Comparison of ENCODE assay signal across 26 cellular contexts in genomic region chr7:84161398-84161797, GRCh38.
"Had no signal": no experiment of that assay in that cellular context is flagged by ENCODE, and none has a peak within 500 bp of the region (broad histone marks: within the 10 kb centered on the region; RNA-seq: fewer than 3 reads in every experiment).

No MANE protein-coding gene starts in this region.

- H3K9ac ChIP-seq: neural progenitor cell had no signal

- H3K4me1 Mint-ChIP-seq: central memory CD8-positive, alpha-beta T cell had no signal

- FAIRE-seq: bronchial epithelial cell, islet of Langerhans had no signal

- H3K27me3 ChIP-seq: neural progenitor cell, right lobe of liver, uterus had no signal

- H3K27me3 Mint-ChIP-seq: activated naive CD8-positive, alpha-beta T cell; central memory CD8-positive, alpha-beta T cell; dendritic cell treated with granulocyte-macrophage colony-stimulating factor and Interleukin-4, amounts not matched to agents 40 ng/mL and 50 ng/mL, for 4 days; naive thymus-derived CD4-positive, alpha-beta T cell; type B pancreatic cell had no signal

- ATAC-seq: activated CD4-positive, CD25-positive, alpha-beta regulatory T cell treated with anti-CD3 and anti-CD28 coated beads, Interleukin-2, amount 50 U/mL, for 24 hours; esophagus mucosa; left cardiac atrium; naive thymus-derived CD4-positive, alpha-beta T cell; right lobe of liver; stimulated activated naive CD8-positive, alpha-beta T cell treated with anti-CD3 and anti-CD28 coated beads, Interleukin-15, Interleukin-2, amounts not matched to agents 100 U/mL and 50 U/mL, for 24 hours had no signal

- DNase-seq: activated CD4-positive, alpha-beta T cell treated with anti-CD3 and anti-CD28 coated beads for 48 hours; activated CD4-positive, alpha-beta T cell treated with anti-CD3 and anti-CD28 coated beads, Interleukin-2, amount 50 U/mL, for 48 hours; activated CD8-positive, alpha-beta memory T cell treated with anti-CD3 and anti-CD28 coated beads for 24 hours; activated effector memory CD4-positive, alpha-beta T cell treated with Interleukin-2 at 50 U/mL for 16 hours; activated naive CD4-positive, alpha-beta T cell treated with Interleukin-2 at 50 U/mL for 16 hours; endodermal cell; foreskin melanocyte; left cardiac atrium; mammary epithelial cell; naive thymus-derived CD4-positive, alpha-beta T cell; right lobe of liver; stimulated activated CD4-positive, alpha-beta T cell treated with anti-CD3 and anti-CD28 coated beads, Interleukin-12 subunit alpha, Interleukin-12 subunit beta, amount 100 ng/mL, for 4 hours; stimulated activated CD4-positive, alpha-beta T cell treated with anti-CD3 and anti-CD28 coated beads, Interleukin-4, amount 100 ng/mL, for 1 hour; stimulated activated naive CD8-positive, alpha-beta T cell treated with anti-CD3 and anti-CD28 coated beads, Interleukin-15, Interleukin-2, amounts not matched to agents 100 U/mL and 50 U/mL, for 24 hours; uterus had no signal

- H3K4me3 Mint-ChIP-seq: activated naive CD8-positive, alpha-beta T cell; central memory CD8-positive, alpha-beta T cell; dendritic cell treated with granulocyte-macrophage colony-stimulating factor and Interleukin-4, amounts not matched to agents 40 ng/mL and 50 ng/mL, for 4 days; endodermal cell; naive thymus-derived CD4-positive, alpha-beta T cell; neural progenitor cell; type B pancreatic cell had no signal

- H3K9me3 Mint-ChIP-seq: dendritic cell treated with granulocyte-macrophage colony-stimulating factor and Interleukin-4, amounts not matched to agents 40 ng/mL and 50 ng/mL, for 4 days; endodermal cell; naive thymus-derived CD4-positive, alpha-beta T cell; type B pancreatic cell had no signal

- H3K36me3 Mint-ChIP-seq: type B pancreatic cell had no signal

- H3K9me3 ChIP-seq: right lobe of liver, uterus had no signal

- H3K27ac Mint-ChIP-seq: activated naive CD8-positive, alpha-beta T cell; dendritic cell treated with granulocyte-macrophage colony-stimulating factor and Interleukin-4, amounts not matched to agents 40 ng/mL and 50 ng/mL, for 4 days; endodermal cell; type B pancreatic cell had no signal

- H3K4me1 ChIP-seq: right lobe of liver, uterus had no signal

- H3K36me3 ChIP-seq: neural progenitor cell, right lobe of liver, uterus had no signal

- H3K27ac ChIP-seq: neural progenitor cell, right lobe of liver, skin epidermis, uterus, VCaP had no signal

- H3K4me3 ChIP-seq: neural progenitor cell, right lobe of liver, skin epidermis, uterus had no signal
